Comparison of ENCODE assay signal across 25 cellular contexts in genomic region chr18:11506871-11507270, GRCh38.
"Had no signal": no experiment of that assay in that cellular context is flagged by ENCODE, and none has a peak within 500 bp of the region (broad histone marks: within the 10 kb centered on the region; RNA-seq: fewer than 3 reads in every experiment).

No MANE protein-coding gene starts in this region.

- DNase-seq: activated B cell treated with CpG ODN at 0.5 μM for 24 hours; activated CD4-positive, alpha-beta memory T cell treated with anti-CD3 and anti-CD28 coated beads for 36 hours; activated CD4-positive, alpha-beta T cell treated with anti-CD3 and anti-CD28 coated beads, Interleukin-2, amount 10 ng/mL, durations not matched to agents 7 days and 5 days; activated CD8-positive, alpha-beta memory T cell treated with anti-CD3 and anti-CD28 coated beads for 24 hours; activated effector memory CD4-positive, alpha-beta T cell treated with anti-CD3 and anti-CD28 coated beads, Interleukin-2, amount 50 U/mL, for 16 hours; activated naive CD4-positive, alpha-beta T cell treated with Interleukin-2 at 50 U/mL for 16 hours; activated naive CD8-positive, alpha-beta T cell treated with anti-CD3 and anti-CD28 coated beads, Interleukin-2, amount 50 U/mL, for 24 hours; activated T-cell treated with anti-CD3 and anti-CD28 coated beads, Interleukin-2, amount 50 U/mL, for 4 hours; amniotic stem cell; caudate nucleus; Kasumi-1; KBM-7; NCI-H1092 treated with DMSO at 0.1 percent for 48 hours; NCI-H1436; NCI-H1694 treated with DMSO at 0.1 percent for 48 hours; NCI-H2029 treated with DMSO at 0.1 percent for 48 hours; NCI-H510A treated with DMSO at 0.1 percent for 48 hours; NCI-H69; PC-9; SHP77 treated with DMSO at 0.1 percent for 48 hours; T-helper 17 cell; T-helper 9 cell had no signal

- H3K9me3 ChIP-seq: breast epithelium had no signal

- ATAC-seq: activated naive CD4-positive, alpha-beta T cell treated with anti-CD3 and anti-CD28 coated beads, Interleukin-2, amount 50 U/mL, for 72 hours; activated naive CD8-positive, alpha-beta T cell treated with anti-CD3 and anti-CD28 coated beads, Interleukin-2, amount 50 U/mL, for 24 hours; activated T-cell treated with anti-CD3 and anti-CD28 coated beads, Interleukin-2, amount 50 U/mL, for 4 hours; T-helper 17 cell had no signal

- FAIRE-seq: TTC549 had no signal

- H3K4me1 ChIP-seq: breast epithelium had no signal

- H3K4me3 ChIP-seq: breast epithelium, PC-9 had no signal

- H3K27ac ChIP-seq: breast epithelium, PC-9 had no signal

- H2AFZ ChIP-seq: PC-9 had no signal

- H3K4me2 ChIP-seq: PC-9 had no signal

- H3K27me3 ChIP-seq: breast epithelium had no signal
